In the genomic region with DNA sequence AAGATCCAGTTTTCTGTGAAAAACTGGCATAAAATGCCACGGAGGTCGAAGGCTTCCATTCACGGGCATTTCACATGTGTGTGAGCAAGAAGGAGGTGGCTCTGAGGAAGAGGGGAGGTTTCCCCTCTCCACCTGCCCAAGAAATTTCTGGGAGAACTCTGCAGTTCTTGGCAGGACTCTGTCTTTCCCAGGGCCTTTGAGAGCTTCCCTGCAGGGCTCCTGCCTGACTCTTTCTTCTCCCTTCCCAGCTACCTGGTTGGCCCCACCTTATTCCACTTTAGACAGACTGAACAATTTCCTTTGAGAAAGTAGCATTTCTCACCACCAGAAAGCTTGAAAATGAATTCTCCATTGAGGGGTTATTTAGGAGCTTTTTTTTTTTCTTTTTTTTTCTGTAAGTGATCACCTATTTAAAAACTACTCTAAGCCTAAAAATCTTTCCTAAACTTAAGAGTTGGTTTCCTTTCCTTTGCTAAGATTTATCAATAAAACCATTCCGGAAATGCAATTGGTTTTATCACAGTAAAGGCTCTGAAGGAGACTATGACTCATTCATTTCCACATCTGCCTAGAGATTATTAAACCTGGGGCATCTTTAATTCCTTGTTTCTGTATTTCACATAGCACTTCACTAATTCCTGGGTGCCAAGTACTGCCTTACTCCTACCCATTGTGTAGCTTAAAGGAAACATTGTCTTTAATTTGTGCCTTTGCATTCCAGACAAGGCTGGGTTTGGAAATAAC, we compare ENCODE assay signal across 16 cellular contexts. TPM values are rescaled to one million over a fixed set of nuclear protein-coding genes. Genes with fewer than 3 reads are reported as not detected.
DNase-seq lines count a peak whose midpoint lies in the region; ATAC-seq and TF ChIP-seq lines count a peak whose summit lies in the region.
"Had no signal": no experiment of that assay in that cellular context is flagged by ENCODE, and none has a peak within 500 bp of the region (broad histone marks: within the 10 kb centered on the region; RNA-seq: fewer than 3 reads in every experiment).

No MANE protein-coding gene starts in this region.

- H3K36me3 Mint-ChIP-seq in WTC11: no peaks in the 10 kb centered on the region
- H3K36me3 Mint-ChIP-seq: CD8-positive, alpha-beta memory T cell had no signal

- H3K4me1 Mint-ChIP-seq in WTC11: peaks cover 21% of the 10 kb centered on the region
- H3K4me1 Mint-ChIP-seq: CD8-positive, alpha-beta memory T cell had no signal

- H4K5ac ChIP-seq in mesendoderm (ENCODE audit: low read length): no peak overlapping the region

- H3K79me2 ChIP-seq in mesendoderm (ENCODE audit: control insufficient read depth, insufficient read depth, low read length): no peaks in the 10 kb centered on the region

- DNase-seq in A673 (ENCODE audit: low spot score) (peak; percentile 85), OCI-M1 (lab: John Stamatoyannopoulos, UW) (peak; percentile 22), WTC11 (ENCODE audit: low spot score) (no peak), mesendoderm (no peak), breast epithelium (ENCODE audit: low spot score in 2 of 2) (no peak), dedifferentiated amniotic fluid mesenchymal stem cell (ENCODE audit: extremely low spot score) (no peak), iPS-NIHi7 (ENCODE audit: extremely low spot score) (no peak)
- DNase-seq: AML-193; Caco-2; CD8-positive, alpha-beta memory T cell; DND-41; GDM1 had no signal

- no peaks in the 10 kb centered on the region for H3K27me3 Mint-ChIP-seq in WTC11 (ENCODE audit: low read depth)

- H2BK120ac ChIP-seq in mesendoderm (ENCODE audit: low read depth, low read length): no peak overlapping the region

- no peak overlapping the region for H3K4ac ChIP-seq in mesendoderm (ENCODE audit: low read depth, low read length)

- no peaks in the 10 kb centered on the region for H3K9me3 Mint-ChIP-seq in WTC11
- H3K9me3 Mint-ChIP-seq: CD8-positive, alpha-beta memory T cell had no signal

- no peak overlapping the region for H4K8ac ChIP-seq in mesendoderm (ENCODE audit: low read depth, low read length)

- H3K9me3 ChIP-seq in A673 (ENCODE audit: low read depth, low read length, poor library complexity, severe bottlenecking) (no peaks in the 10 kb centered on the region), breast epithelium (no peaks in the 10 kb centered on the region)
- H3K9me3 ChIP-seq: BLaER1, Caco-2, HAP-1 had no signal

- intact Hi-C loops in A673 (cut with micrococcal nuclease; ENCODE audit: unreplicated experiment) (no loop called here), breast epithelium (cut with DNase I; ENCODE audit: low total_unique reads) (no loop called here)

- H3K4me3 Mint-ChIP-seq in WTC11: no peak overlapping the region
- H3K4me3 Mint-ChIP-seq: CD8-positive, alpha-beta memory T cell had no signal

- BruUV-seq in A673 (replicated peaks; lab: Mats Ljungman, UMichigan): no TSS peak

- H2BK15ac ChIP-seq in mesendoderm (replicated peaks; ENCODE audit: low read depth): no peak overlapping the region

- H3K79me1 ChIP-seq in mesendoderm (ENCODE audit: low read length): no peaks in the 10 kb centered on the region

- no peak overlapping the region for H3K18ac ChIP-seq in mesendoderm (ENCODE audit: low read length)

- TF ChIP-seq CTCF in A673 (conservative IDR thresholded peaks at IDR 0.05; ENCODE audit: low read depth, low read length): no peak
- no peak for TF ChIP-seq CTCF in WTC11 (IDR thresholded peaks at IDR 0.05)
- no peak for TF ChIP-seq CTCF in breast epithelium (IDR thresholded peaks at IDR 0.05)

- no peak overlapping the region for H2AK5ac ChIP-seq in mesendoderm (ENCODE audit: low read length)

- POLR2A ChIA-PET in A673 (lab: Charles Lee; ENCODE audit: low non-redundant PET): no interaction called here
- POLR2A ChIA-PET in WTC11 (lab: Charles Lee): interaction anchor here (0.6 to 0.7 kb wide), 2 partner anchors 14 to 18 kb away, joined by 3 read pairs; no protein-coding TSS in a partner anchor

- H3K4me1 ChIP-seq in A673 (ENCODE audit: insufficient read depth, low read length, poor library complexity, severe bottlenecking): peaks cover 21% of the 10 kb centered on the region
- H3K4me1 ChIP-seq in mesendoderm (ENCODE audit: control insufficient read depth, low read depth, low read length): peaks cover 3% of the 10 kb centered on the region
- no peaks in the 10 kb centered on the region for H3K4me1 ChIP-seq in breast epithelium
- H3K4me1 ChIP-seq: BLaER1, Caco-2, HAP-1 had no signal

- H3K4me3 ChIP-seq in A673 (ENCODE audit: low read depth, low read length, poor library complexity, severe bottlenecking) (no peak overlapping the region), mesendoderm (ENCODE audit: low read length) (no peak overlapping the region), breast epithelium (no peak overlapping the region)
- H3K4me3 ChIP-seq: BLaER1, HAP-1 had no signal

- no peak overlapping the region for H3K4me2 ChIP-seq in mesendoderm (ENCODE audit: low read length)
- H3K4me2 ChIP-seq: BLaER1 had no signal

- ATAC-seq in WTC11 (peak; percentile 77), GM21529 (IDR thresholded peaks at IDR 0.05; ENCODE audit: unreplicated experiment) (no peak)

- CTCF ChIA-PET in A673 (lab: Charles Lee): no interaction called here
- CTCF ChIA-PET in WTC11 (lab: Charles Lee): interaction anchor here (1.3 to 1.5 kb wide), 2 partner anchors 35 to 130 kb away, joined by 4 to 6 read pairs; no protein-coding TSS in a partner anchor

- no peak overlapping the region for H3K23ac ChIP-seq in mesendoderm (ENCODE audit: low read length)

- H3K9ac ChIP-seq in mesendoderm (ENCODE audit: low read length): no peak overlapping the region
- H3K9ac ChIP-seq: BLaER1 had no signal

- no peak overlapping the region for H3K27ac Mint-ChIP-seq in WTC11
- H3K27ac Mint-ChIP-seq: CD8-positive, alpha-beta memory T cell had no signal

- peak overlapping the region; percentile 34 for H3K56ac ChIP-seq in mesendoderm (ENCODE audit: low read length)

- H3K36me3 ChIP-seq in A673 (ENCODE audit: insufficient read depth, low read length, poor library complexity, severe bottlenecking) (no peaks in the 10 kb centered on the region), mesendoderm (ENCODE audit: control insufficient read depth, insufficient read depth, low read length) (no peaks in the 10 kb centered on the region), breast epithelium (no peaks in the 10 kb centered on the region)
- H3K36me3 ChIP-seq: BLaER1, HAP-1 had no signal

- H3K27ac ChIP-seq in A673 (ENCODE audit: low read depth, low read length, poor library complexity, severe bottlenecking): peak overlapping the region; percentile 40
- no peak overlapping the region for H3K27ac ChIP-seq in mesendoderm (ENCODE audit: low read depth, low read length)
- no peak overlapping the region for H3K27ac ChIP-seq in breast epithelium
- H3K27ac ChIP-seq: 22Rv1, BLaER1 had no signal

- no peak overlapping the region for H2BK5ac ChIP-seq in mesendoderm (ENCODE audit: low read length)

- TF ChIP-seq POLR2A in breast epithelium (IDR thresholded peaks at IDR 0.05): no peak

- no CpG with 5 or more reads among the region's 4 CpGs for WGBS in mesendoderm (ENCODE audit: extremely low coverage, insufficient coverage, low lambda C conversion rate)

- H3K27me3 ChIP-seq in A673 (replicated peaks; ENCODE audit: insufficient read depth, low read depth, low read length, poor library complexity) (no peaks in the 10 kb centered on the region), mesendoderm (ENCODE audit: insufficient read depth, low read length, poor library complexity) (no peaks in the 10 kb centered on the region), breast epithelium (no peaks in the 10 kb centered on the region)
- H3K27me3 ChIP-seq: BLaER1 had no signal

TF ChIP-seq in WTC11, 78 proteins besides CTCF, POLR2A, EP300 and RAD21 (continues in another document):
- TF ChIP-seq, protein P1, sequence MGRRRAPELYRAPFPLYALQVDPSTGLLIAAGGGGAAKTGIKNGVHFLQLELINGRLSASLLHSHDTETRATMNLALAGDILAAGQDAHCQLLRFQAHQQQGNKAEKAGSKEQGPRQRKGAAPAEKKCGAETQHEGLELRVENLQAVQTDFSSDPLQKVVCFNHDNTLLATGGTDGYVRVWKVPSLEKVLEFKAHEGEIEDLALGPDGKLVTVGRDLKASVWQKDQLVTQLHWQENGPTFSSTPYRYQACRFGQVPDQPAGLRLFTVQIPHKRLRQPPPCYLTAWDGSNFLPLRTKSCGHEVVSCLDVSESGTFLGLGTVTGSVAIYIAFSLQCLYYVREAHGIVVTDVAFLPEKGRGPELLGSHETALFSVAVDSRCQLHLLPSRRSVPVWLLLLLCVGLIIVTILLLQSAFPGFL (CRISPR knock-in tag; IDR thresholded peaks at IDR 0.05; ENCODE audit: borderline replicate concordance): no peak
- TF ChIP-seq, protein P2, sequence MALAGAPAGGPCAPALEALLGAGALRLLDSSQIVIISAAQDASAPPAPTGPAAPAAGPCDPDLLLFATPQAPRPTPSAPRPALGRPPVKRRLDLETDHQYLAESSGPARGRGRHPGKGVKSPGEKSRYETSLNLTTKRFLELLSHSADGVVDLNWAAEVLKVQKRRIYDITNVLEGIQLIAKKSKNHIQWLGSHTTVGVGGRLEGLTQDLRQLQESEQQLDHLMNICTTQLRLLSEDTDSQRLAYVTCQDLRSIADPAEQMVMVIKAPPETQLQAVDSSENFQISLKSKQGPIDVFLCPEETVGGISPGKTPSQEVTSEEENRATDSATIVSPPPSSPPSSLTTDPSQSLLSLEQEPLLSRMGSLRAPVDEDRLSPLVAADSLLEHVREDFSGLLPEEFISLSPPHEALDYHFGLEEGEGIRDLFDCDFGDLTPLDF (CRISPR knock-in tag; IDR thresholded peaks at IDR 0.05): no peak
- no peak for TF ChIP-seq FOXK1 (CRISPR knock-in tag; IDR thresholded peaks at IDR 0.05)
- TF ChIP-seq, protein P3, sequence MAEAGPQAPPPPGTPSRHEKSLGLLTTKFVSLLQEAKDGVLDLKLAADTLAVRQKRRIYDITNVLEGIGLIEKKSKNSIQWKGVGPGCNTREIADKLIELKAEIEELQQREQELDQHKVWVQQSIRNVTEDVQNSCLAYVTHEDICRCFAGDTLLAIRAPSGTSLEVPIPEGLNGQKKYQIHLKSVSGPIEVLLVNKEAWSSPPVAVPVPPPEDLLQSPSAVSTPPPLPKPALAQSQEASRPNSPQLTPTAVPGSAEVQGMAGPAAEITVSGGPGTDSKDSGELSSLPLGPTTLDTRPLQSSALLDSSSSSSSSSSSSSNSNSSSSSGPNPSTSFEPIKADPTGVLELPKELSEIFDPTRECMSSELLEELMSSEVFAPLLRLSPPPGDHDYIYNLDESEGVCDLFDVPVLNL (CRISPR knock-in tag; IDR thresholded peaks at IDR 0.05; ENCODE audit: borderline replicate concordance, low read depth): no peak
- no peak for TF ChIP-seq EMX1 (CRISPR knock-in tag; IDR thresholded peaks at IDR 0.05)
- TF ChIP-seq GTF2I (CRISPR knock-in tag; conservative IDR thresholded peaks at IDR 0.05): no peak
- TF ChIP-seq ZNF671 (CRISPR knock-in tag; IDR thresholded peaks at IDR 0.05): no peak
- no peak for TF ChIP-seq ZNF396 (CRISPR knock-in tag; IDR thresholded peaks at IDR 0.05; ENCODE audit: borderline replicate concordance)

RNA-seq across cellular contexts. Expression of a gene that starts 59.3 kb away (rescaled TPM):
- total RNA-seq in A673 (2021): 1.6 and 1.8 TPM in 2 replicates
- total RNA-seq in WTC11 (2021): 0.30 to 0.48 TPM (median 0.34 TPM) in 3 replicates
- 0.11 TPM for polyA plus RNA-seq in mesendoderm (2013, experiment 1 of 2)
- 0.04 TPM for polyA plus RNA-seq in mesendoderm (2013, experiment 2 of 2)
- under 1 TPM in 1 of 3 donors, not detected in 2; under 0.01 TPM for total RNA-seq in breast epithelium
- total RNA-seq: Caco-2; CD8-positive, alpha-beta memory T cell had no signal
- polyA plus RNA-seq: CD8-positive, alpha-beta memory T cell had no signal

Comparison
In these comparisons a context has a peak if more than half of its experiments do, and no peak if none do; other contexts are left out.
1. DNase-seq: peak in A673 (single experiment) and OCI-M1 (single experiment); none in WTC11 (single experiment), mesendoderm (single experiment), breast epithelium (0 of 2), dedifferentiated amniotic fluid mesenchymal stem cell (single experiment) and iPS-NIHi7 (single experiment).